ENCODE assay signal across 9 cellular contexts in genomic region chr7:27242046-27242579, GRCh38. TPM values are rescaled to one million over a fixed set of nuclear protein-coding genes. Genes with fewer than 3 reads are reported as not detected.
DNase-seq lines count a peak whose midpoint lies in the region; ATAC-seq and TF ChIP-seq lines count a peak whose summit lies in the region.
"Had no signal": no experiment of that assay in that cellular context is flagged by ENCODE, and none has a peak within 500 bp of the region (broad histone marks: within the 10 kb centered on the region; RNA-seq: fewer than 3 reads in every experiment).

No MANE protein-coding gene starts in this region.

- H3K9me3 Mint-ChIP-seq in stimulated activated naive CD8-positive, alpha-beta T cell treated with anti-CD3 and anti-CD28 coated beads, Interleukin-15, Interleukin-2, amounts not matched to agents 100 ng/mL and 50 ng/mL, for 24 hours: no peaks in the 10 kb centered on the region
- no peaks in the 10 kb centered on the region for H3K9me3 Mint-ChIP-seq in activated naive CD8-positive, alpha-beta T cell treated with anti-CD3 and anti-CD28 coated beads, Interleukin-2, amount 10 ng/mL, durations not matched to agents 7 days and 5 days
- peaks cover 7% of the 10 kb centered on the region for H3K9me3 Mint-ChIP-seq in nephron

- no peaks in the 10 kb centered on the region for H3K36me3 Mint-ChIP-seq in stimulated activated naive CD8-positive, alpha-beta T cell treated with anti-CD3 and anti-CD28 coated beads, Interleukin-15, Interleukin-2, amounts not matched to agents 100 ng/mL and 50 ng/mL, for 24 hours (ENCODE audit: low read depth)
- no peaks in the 10 kb centered on the region for H3K36me3 Mint-ChIP-seq in activated naive CD8-positive, alpha-beta T cell treated with anti-CD3 and anti-CD28 coated beads, Interleukin-2, amount 10 ng/mL, durations not matched to agents 7 days and 5 days
- H3K36me3 Mint-ChIP-seq in nephron (ENCODE audit: low read depth): no peaks in the 10 kb centered on the region

- no peak for TF ChIP-seq CTCF in nephron (IDR thresholded peaks at IDR 0.05; ENCODE audit: unreplicated experiment in 3 of 3)

- H3K27ac Mint-ChIP-seq in stimulated activated naive CD8-positive, alpha-beta T cell treated with anti-CD3 and anti-CD28 coated beads, Interleukin-15, Interleukin-2, amounts not matched to agents 100 ng/mL and 50 ng/mL, for 24 hours: no peak overlapping the region
- peak overlapping the region; percentile 50 for H3K27ac Mint-ChIP-seq in activated naive CD8-positive, alpha-beta T cell treated with anti-CD3 and anti-CD28 coated beads, Interleukin-2, amount 10 ng/mL, durations not matched to agents 7 days and 5 days
- no peak overlapping the region for H3K27ac Mint-ChIP-seq in nephron

- ATAC-seq in stimulated activated naive CD8-positive, alpha-beta T cell treated with anti-CD3 and anti-CD28 coated beads, Interleukin-15, Interleukin-2, amounts not matched to agents 100 U/mL and 50 U/mL, for 24 hours: no peak
- no peak for ATAC-seq in activated naive CD8-positive, alpha-beta T cell treated with anti-CD3 and anti-CD28 coated beads, Interleukin-2, amount 10 ng/mL, durations not matched to agents 7 days and 5 days (ENCODE audit: low read depth)
- no peak for ATAC-seq in HG03460 (IDR thresholded peaks at IDR 0.05; ENCODE audit: unreplicated experiment)

- POLR2A ChIA-PET in activated naive CD8-positive, alpha-beta T cell treated with anti-CD3 and anti-CD28 coated beads, Interleukin-2, amount 10 ng/mL, durations not matched to agents 7 days and 5 days (lab: Charles Lee): no interaction called here

- peak overlapping the region; percentile 62 for H3K4me3 Mint-ChIP-seq in stimulated activated naive CD8-positive, alpha-beta T cell treated with anti-CD3 and anti-CD28 coated beads, Interleukin-15, Interleukin-2, amounts not matched to agents 100 ng/mL and 50 ng/mL, for 24 hours
- H3K4me3 Mint-ChIP-seq in activated naive CD8-positive, alpha-beta T cell treated with anti-CD3 and anti-CD28 coated beads, Interleukin-2, amount 10 ng/mL, durations not matched to agents 7 days and 5 days: peak overlapping the region; percentile 55
- H3K4me3 Mint-ChIP-seq in nephron: peak overlapping the region; percentile 48 to 63 (median 57)

- H3K27me3 Mint-ChIP-seq in stimulated activated naive CD8-positive, alpha-beta T cell treated with anti-CD3 and anti-CD28 coated beads, Interleukin-15, Interleukin-2, amounts not matched to agents 100 ng/mL and 50 ng/mL, for 24 hours: peaks cover 91% of the 10 kb centered on the region
- peaks cover 91% of the 10 kb centered on the region for H3K27me3 Mint-ChIP-seq in activated naive CD8-positive, alpha-beta T cell treated with anti-CD3 and anti-CD28 coated beads, Interleukin-2, amount 10 ng/mL, durations not matched to agents 7 days and 5 days
- H3K27me3 Mint-ChIP-seq in nephron (ENCODE audit: low read depth): peaks cover 99% of the 10 kb centered on the region

- DNase-seq in stimulated activated naive CD8-positive, alpha-beta T cell treated with anti-CD3 and anti-CD28 coated beads, Interleukin-15, Interleukin-2, amounts not matched to agents 100 U/mL and 50 U/mL, for 24 hours: no peak
- DNase-seq in activated naive CD8-positive, alpha-beta T cell treated with anti-CD3 and anti-CD28 coated beads, Interleukin-2, amount 10 ng/mL, durations not matched to agents 7 days and 5 days: no peak
- DNase-seq in RPMI8226 (no peak), HuH-7.5 (ENCODE audit: low spot score) (no peak), ecto neural progenitor cell (ENCODE audit: low spot score) (no peak)
- DNase-seq: effector CD4-positive, alpha-beta T cell had no signal

- peaks cover 27% of the 10 kb centered on the region for H3K4me1 Mint-ChIP-seq in stimulated activated naive CD8-positive, alpha-beta T cell treated with anti-CD3 and anti-CD28 coated beads, Interleukin-15, Interleukin-2, amounts not matched to agents 100 ng/mL and 50 ng/mL, for 24 hours (ENCODE audit: low read depth)
- H3K4me1 Mint-ChIP-seq in activated naive CD8-positive, alpha-beta T cell treated with anti-CD3 and anti-CD28 coated beads, Interleukin-2, amount 10 ng/mL, durations not matched to agents 7 days and 5 days: peaks cover 15% of the 10 kb centered on the region
- peaks cover 39% of the 10 kb centered on the region for H3K4me1 Mint-ChIP-seq in nephron

RNA-seq across cellular contexts. Expression of gene EVX1, which starts 0.5 kb away (rescaled TPM):
- total RNA-seq in activated naive CD8-positive, alpha-beta T cell treated with anti-CD3 and anti-CD28 coated beads, Interleukin-2, amount 10 ng/mL, durations not matched to agents 7 days and 5 days: not detected

RNA-seq across cellular contexts. Expression of gene HOXA13, which starts 42.2 kb away (rescaled TPM):
- not detected for total RNA-seq in activated naive CD8-positive, alpha-beta T cell treated with anti-CD3 and anti-CD28 coated beads, Interleukin-2, amount 10 ng/mL, durations not matched to agents 7 days and 5 days

RNA-seq across cellular contexts. Expression of gene HOXA11, which starts 57.1 kb away (rescaled TPM):
- not detected for total RNA-seq in activated naive CD8-positive, alpha-beta T cell treated with anti-CD3 and anti-CD28 coated beads, Interleukin-2, amount 10 ng/mL, durations not matched to agents 7 days and 5 days
